ENCODE assay signal across 19 cellular contexts in the genomic region with DNA sequence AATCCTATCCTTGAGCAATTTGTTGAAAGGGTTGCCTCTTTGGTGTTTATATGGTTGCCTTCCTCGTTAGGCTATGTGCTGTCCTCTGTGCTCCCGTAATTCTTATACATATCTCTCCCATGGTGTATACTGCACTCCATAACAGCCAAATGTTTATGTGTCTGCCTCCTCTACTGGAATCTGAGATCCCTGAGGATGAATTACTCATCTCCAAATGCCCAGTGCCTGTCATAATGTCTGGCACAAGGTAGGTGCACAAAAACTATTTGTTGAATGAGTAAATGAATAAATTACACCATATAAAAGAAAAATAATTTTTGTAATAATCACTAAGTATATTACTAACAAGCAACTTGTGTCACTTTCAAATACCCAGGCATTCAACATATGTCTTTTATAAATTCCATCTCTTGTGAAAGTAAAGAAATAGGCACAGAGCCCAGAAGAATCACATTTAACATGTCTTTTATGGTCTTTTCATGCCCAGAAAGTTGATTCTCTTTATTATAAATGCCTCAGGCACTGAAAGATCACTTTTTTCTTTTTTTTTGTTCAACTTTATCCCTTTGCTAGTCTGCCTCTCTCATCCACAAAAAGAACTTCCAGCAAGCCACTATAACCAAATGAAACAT.
"Had no signal": no experiment of that assay in that cellular context is flagged by ENCODE, and none has a peak within 500 bp of the region (broad histone marks: within the 10 kb centered on the region; RNA-seq: fewer than 3 reads in every experiment).

No MANE protein-coding gene starts in this region.

- ATAC-seq: activated T-cell treated with anti-CD3 and anti-CD28 coated beads, Interleukin-2, amount 50 U/mL, for 72 hours; mucosa of descending colon; naive thymus-derived CD8-positive, alpha-beta T cell; stimulated activated naive B cell treated with anti-CD40 and anti-IgM and Interleukin-4, amounts not matched to agents 10 μg/mL and 1 μg/mL and 100 μg/mL, for 72 hours had no signal

- DNase-seq: activated CD4-positive, alpha-beta T cell treated with anti-CD3 and anti-CD28 coated beads, Interleukin-2, amount 10 ng/mL, durations not matched to agents 24 days and 14 days; activated CD4-positive, CD25-positive, alpha-beta regulatory T cell; activated CD8-positive, alpha-beta memory T cell treated with anti-CD3 and anti-CD28 coated beads, Interleukin-2, amount 50 U/mL, for 48 hours; activated gamma-delta T cell; activated T-cell treated with anti-CD3 and anti-CD28 coated beads, Interleukin-2, amount 50 U/mL, for 72 hours; amygdala; effector CD8-positive, alpha-beta T cell; hippocampal formation; left ventricle myocardium inferior; mucosa of descending colon; naive thymus-derived CD8-positive, alpha-beta T cell; posterior cingulate gyrus; stimulated activated CD4-positive, alpha-beta T cell treated with anti-CD3 and anti-CD28 coated beads, Interleukin-2, amount 100 ng/mL, for 48 hours; stimulated activated naive B cell treated with anti-CD40 and anti-IgM and Interleukin-4, amounts not matched to agents 10 μg/mL and 1 μg/mL and 100 μg/mL, for 72 hours; tibial artery had no signal

- H3K36me3 Mint-ChIP-seq: activated naive CD8-positive, alpha-beta T cell; naive thymus-derived CD8-positive, alpha-beta T cell; stimulated activated naive B cell treated with anti-CD40 and anti-IgM and Interleukin-4, amounts not matched to agents 10 μg/mL and 1 μg/mL and 100 μg/mL, for 72 hours had no signal

- H3K27me3 ChIP-seq: neutrophil, tibial artery had no signal

- H3K9me3 ChIP-seq: mucosa of descending colon, neutrophil, tibial artery had no signal

- H3K4me1 ChIP-seq: tibial artery had no signal

- H3K4me1 Mint-ChIP-seq: activated CD4-positive, alpha-beta T cell treated with anti-CD3 and anti-CD28 coated beads, Interleukin-2, amount 10 ng/mL, durations not matched to agents 24 days and 14 days; naive thymus-derived CD8-positive, alpha-beta T cell; stimulated activated naive B cell treated with anti-CD40 and anti-IgM and Interleukin-4, amounts not matched to agents 10 μg/mL and 1 μg/mL and 100 μg/mL, for 72 hours had no signal

- H3K27ac Mint-ChIP-seq: activated CD4-positive, alpha-beta T cell treated with anti-CD3 and anti-CD28 coated beads, Interleukin-2, amount 10 ng/mL, durations not matched to agents 24 days and 14 days; activated naive CD8-positive, alpha-beta T cell; activated T-cell treated with anti-CD3 and anti-CD28 coated beads, Interleukin-2, amount 50 U/mL, for 72 hours; brain; naive thymus-derived CD8-positive, alpha-beta T cell; stimulated activated naive B cell treated with anti-CD40 and anti-IgM and Interleukin-4, amounts not matched to agents 10 μg/mL and 1 μg/mL and 100 μg/mL, for 72 hours; T-helper 2 cell treated with Interferon-gamma antibody and Interleukin-4, amounts not matched to agents 5 μg/mL and 100 μg/mL, for 36 hours had no signal

- H3K4me3 ChIP-seq: left ventricle myocardium inferior, mucosa of descending colon, tibial artery had no signal

- H3K4me3 Mint-ChIP-seq: activated CD4-positive, alpha-beta T cell treated with anti-CD3 and anti-CD28 coated beads, Interleukin-2, amount 10 ng/mL, durations not matched to agents 24 days and 14 days; activated naive CD8-positive, alpha-beta T cell; activated T-cell treated with anti-CD3 and anti-CD28 coated beads, Interleukin-2, amount 50 U/mL, for 72 hours; brain; naive thymus-derived CD8-positive, alpha-beta T cell; stimulated activated naive B cell treated with anti-CD40 and anti-IgM and Interleukin-4, amounts not matched to agents 10 μg/mL and 1 μg/mL and 100 μg/mL, for 72 hours; T-helper 2 cell treated with Interferon-gamma antibody and Interleukin-4, amounts not matched to agents 5 μg/mL and 100 μg/mL, for 36 hours had no signal

- H3K27ac ChIP-seq: left ventricle myocardium inferior, neutrophil, tibial artery had no signal

- H3K36me3 ChIP-seq: left ventricle myocardium inferior, neutrophil, tibial artery had no signal

- H3K9me3 Mint-ChIP-seq: activated CD4-positive, alpha-beta T cell treated with anti-CD3 and anti-CD28 coated beads, Interleukin-2, amount 10 ng/mL, durations not matched to agents 24 days and 14 days; activated T-cell treated with anti-CD3 and anti-CD28 coated beads, Interleukin-2, amount 50 U/mL, for 72 hours; T-helper 2 cell treated with Interferon-gamma antibody and Interleukin-4, amounts not matched to agents 5 μg/mL and 100 μg/mL, for 36 hours had no signal
